32 cellular contexts compared by ENCODE assay signal in the genomic region with DNA sequence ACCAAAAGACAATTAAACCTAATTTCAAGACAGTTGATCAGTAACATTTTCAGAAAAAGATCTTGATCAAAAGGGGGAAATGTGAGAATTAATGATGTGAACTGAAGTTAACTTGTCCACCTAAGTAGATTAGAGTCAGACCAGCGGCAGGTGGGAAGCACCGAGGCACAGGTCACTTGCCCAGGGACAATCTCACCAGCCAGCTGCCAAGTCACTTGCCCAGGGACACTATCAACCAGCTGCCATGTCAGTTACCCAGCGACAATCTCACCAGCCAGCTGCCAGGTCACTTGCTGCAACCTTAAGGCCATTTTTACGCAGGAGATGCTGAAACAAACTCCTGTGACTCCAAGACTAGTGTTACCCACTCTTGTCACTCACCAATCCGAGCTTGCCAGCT.
"Had no signal": no experiment of that assay in that cellular context is flagged by ENCODE, and none has a peak within 500 bp of the region (broad histone marks: within the 10 kb centered on the region; RNA-seq: fewer than 3 reads in every experiment).

No MANE protein-coding gene starts in this region.

- DNase-seq: Karpas-422, Kasumi-1, MG63, MM.1S, NCI-H1048, NCI-H1092, NCI-H1092 treated with DMSO at 0.1 percent for 48 hours, NCI-H1105 treated with DMSO at 0.1 percent for 48 hours, NCI-H1417, NCI-H1417 treated with DMSO at 0.1 percent for 48 hours, NCI-H1436, NCI-H1436 treated with DMSO at 0.1 percent for 48 hours, NCI-H146, NCI-H1694, NCI-H1694 treated with DMSO at 0.1 percent for 48 hours, NCI-H187, NCI-H187 treated with DMSO at 0.1 percent for 48 hours, NCI-H1930, NCI-H2029, NCI-H2029 treated with DMSO at 0.1 percent for 48 hours, NCI-H2081, NCI-H2081 treated with DMSO at 0.1 percent for 48 hours, NCI-H2107, NCI-H2171, NCI-H2171 treated with DMSO at 0.1 percent for 48 hours, NCI-H2227 treated with DMSO at 0.1 percent for 48 hours, NCI-H226, NCI-H345, NCI-H446, NCI-H446 treated with DMSO at 0.1 percent for 48 hours, NCI-H510A, NCI-H510A treated with DMSO at 0.1 percent for 48 hours had no signal
